Comparison of ENCODE assay signal across 1 cellular context in genomic region chr1:156126701-156127534, GRCh38.
TF ChIP-seq lines count a peak whose summit lies in the region.

No MANE protein-coding gene starts in this region.

TF ChIP-seq in K562, 482 proteins besides CTCF, POLR2A, EP300 and RAD21 (continued from another document and continues in another):
- no peak for TF ChIP-seq HINFP (tag; conservative IDR thresholded peaks at IDR 0.05; ENCODE audit: low read depth)
- 0 out of 2 replicates have a peak, but pooled peaks have one; percentile 17 for TF ChIP-seq RNF2 (IDR thresholded peaks at IDR 0.05)
- peak; percentile 46; the same call in 1 of the 2 replicates for TF ChIP-seq JUN (IDR thresholded peaks at IDR 0.05; ENCODE audit: borderline replicate concordance, low read depth, low read length)
- TF ChIP-seq JUN (CRISPR knock-in tag; IDR thresholded peaks at IDR 0.05; ENCODE audit: borderline replicate concordance), result no peak
- no peak for TF ChIP-seq LARP7 (IDR thresholded peaks at IDR 0.05)
- TF ChIP-seq BRF2 (IDR thresholded peaks at IDR 0.05; ENCODE audit: borderline replicate concordance, insufficient read depth, insufficient read length), result no peak
- no peak for TF ChIP-seq FIP1L1 (IDR thresholded peaks at IDR 0.05; ENCODE audit: low read depth, low read length, poor library complexity, severe bottlenecking)
- no peak for TF ChIP-seq RBM14 (IDR thresholded peaks at IDR 0.05; ENCODE audit: borderline replicate concordance, insufficient read depth, low read depth, low read length)
- TF ChIP-seq PCBP1 (IDR thresholded peaks at IDR 0.05; ENCODE audit: low read depth, low read length, poor library complexity, severe bottlenecking), result no peak
- TF ChIP-seq DIDO1 (tag; IDR thresholded peaks at IDR 0.05; ENCODE audit: low read depth), result no peak
- TF ChIP-seq ZNF644 (tag; IDR thresholded peaks at IDR 0.05; ENCODE audit: low read depth), result peak; percentile 54; the same call in 1 of the 2 replicates
- no peak for TF ChIP-seq ZNF696 (CRISPR knock-in tag; conservative IDR thresholded peaks at IDR 0.05)
- no peak for TF ChIP-seq ZNF282 (CRISPR knock-in tag; IDR thresholded peaks at IDR 0.05)
- TF ChIP-seq ZBTB1 (CRISPR knock-in tag; IDR thresholded peaks at IDR 0.05; ENCODE audit: borderline replicate concordance, low read depth), result peak; percentile 70; the same call in 1 of the 2 replicates
- peak; percentile 46 for TF ChIP-seq DPF2 (IDR thresholded peaks at IDR 0.05)
- TF ChIP-seq ZNF143 (CRISPR knock-in tag; IDR thresholded peaks at IDR 0.05), result no peak
- no peak for TF ChIP-seq MXD1 (CRISPR knock-in tag; IDR thresholded peaks at IDR 0.05; ENCODE audit: borderline replicate concordance, poor library complexity, severe bottlenecking)
- no peak for TF ChIP-seq ZNF764 (CRISPR knock-in tag; IDR thresholded peaks at IDR 0.05; ENCODE audit: low read depth)
- TF ChIP-seq ARID2 (IDR thresholded peaks at IDR 0.05), result no peak
- no peak for TF ChIP-seq EZH2 (IDR thresholded peaks at IDR 0.05; ENCODE audit: borderline replicate concordance, low read depth, low read length)
- no peak for TF ChIP-seq SLC30A9 (CRISPR knock-in tag; IDR thresholded peaks at IDR 0.05)
- TF ChIP-seq CBX3 (IDR thresholded peaks at IDR 0.05; ENCODE audit: borderline replicate concordance in 1 of 2, low read length in 2 of 2), result peak in 1 of 2 experiments; percentile 20; a peak in 1 of 3 replicates
- TF ChIP-seq ZNF184 (CRISPR knock-in tag; IDR thresholded peaks at IDR 0.05), result no peak
- no peak for TF ChIP-seq GABPB1 (CRISPR knock-in tag; IDR thresholded peaks at IDR 0.05)
- TF ChIP-seq FOXO4 (CRISPR knock-in tag; IDR thresholded peaks at IDR 0.05), result no peak
- no peak for TF ChIP-seq ZNF79 (CRISPR knock-in tag; IDR thresholded peaks at IDR 0.05; ENCODE audit: low read depth)
- no peak for TF ChIP-seq PHF8 (IDR thresholded peaks at IDR 0.05; ENCODE audit: borderline replicate concordance, low read length)
- 0 out of 2 replicates have a peak, but pooled peaks have one; percentile 13 for TF ChIP-seq ZNF121 (CRISPR knock-in tag; conservative IDR thresholded peaks at IDR 0.05)
- TF ChIP-seq MECOM (CRISPR knock-in tag; IDR thresholded peaks at IDR 0.05), result 0 out of 2 replicates have a peak, but pooled peaks have one; percentile 46
- TF ChIP-seq SOX6 (IDR thresholded peaks at IDR 0.05), result peak; percentile 40; the same call in 1 of the 2 replicates
- no peak for TF ChIP-seq MAFG (tag; conservative IDR thresholded peaks at IDR 0.05)
- TF ChIP-seq NR2C1 (IDR thresholded peaks at IDR 0.05), result no peak
- TF ChIP-seq NR2C1 (tag; IDR thresholded peaks at IDR 0.05), result no peak
- TF ChIP-seq FOS (IDR thresholded peaks at IDR 0.05; ENCODE audit: extremely low read depth, insufficient read length), result peak; percentile 12
- TF ChIP-seq NFIX (CRISPR knock-in tag; IDR thresholded peaks at IDR 0.05; ENCODE audit: low read depth), result no peak
- TF ChIP-seq SIRT6 (IDR thresholded peaks at IDR 0.05; ENCODE audit: low read depth, low read length), result no peak
- TF ChIP-seq ESRRA (IDR thresholded peaks at IDR 0.05; ENCODE audit: borderline replicate concordance, low read depth), result peak; percentile 85; the same call in 1 of the 2 replicates
- TF ChIP-seq HNRNPH1 (optimal IDR thresholded peaks at IDR 0.05; ENCODE audit: low read depth, low read length), result no peak
- peak; percentile 88; the same call in 1 of the 2 replicates for TF ChIP-seq GATAD2A (IDR thresholded peaks at IDR 0.05)
- TF ChIP-seq POLR2G (IDR thresholded peaks at IDR 0.05; ENCODE audit: low read depth, low read length), result no peak; the same call in 1 of the 2 replicates
- TF ChIP-seq ZBTB26 (CRISPR knock-in tag; IDR thresholded peaks at IDR 0.05), result no peak
- TF ChIP-seq ZNF436 (CRISPR knock-in tag; IDR thresholded peaks at IDR 0.05), result no peak
- TF ChIP-seq ZNF124 (CRISPR knock-in tag; IDR thresholded peaks at IDR 0.05), result no peak
- no peak for TF ChIP-seq ZBTB11 (CRISPR knock-in tag; IDR thresholded peaks at IDR 0.05)
- TF ChIP-seq MAZ (CRISPR knock-in tag; conservative IDR thresholded peaks at IDR 0.05 in 1 of 2, IDR thresholded peaks at IDR 0.05 in 1 of 2), result peak in 1 of 2 experiments; percentile 93; a peak in 2 of 4 replicates
- TF ChIP-seq GATA2 (CRISPR knock-in tag; IDR thresholded peaks at IDR 0.05), result no peak
- TF ChIP-seq EGR1 (conservative IDR thresholded peaks at IDR 0.05), result no peak
- peak; percentile 64 for TF ChIP-seq TCF3 (CRISPR knock-in tag; IDR thresholded peaks at IDR 0.05)
- TF ChIP-seq POLR2B (IDR thresholded peaks at IDR 0.05; ENCODE audit: low read depth, partially characterized antibody), result no peak
- TF ChIP-seq ZNF263 (CRISPR knock-in tag; IDR thresholded peaks at IDR 0.05; ENCODE audit: borderline replicate concordance), result peak; percentile 63; the same call in 1 of the 2 replicates
- TF ChIP-seq ZBTB49 (CRISPR knock-in tag; IDR thresholded peaks at IDR 0.05; ENCODE audit: borderline replicate concordance), result no peak
- no peak for TF ChIP-seq SP2 (IDR thresholded peaks at IDR 0.05; ENCODE audit: extremely low read depth, low read depth, low read length, poor library complexity, severe bottlenecking)
- no peak for TF ChIP-seq ZZZ3 (IDR thresholded peaks at IDR 0.05)
- TF ChIP-seq SMARCE1 (IDR thresholded peaks at IDR 0.05), result peak; percentile 85
- no peak for TF ChIP-seq NELFE (IDR thresholded peaks at IDR 0.05; ENCODE audit: insufficient read depth, insufficient read length)
- TF ChIP-seq E2F6 (IDR thresholded peaks at IDR 0.05; ENCODE audit: borderline replicate concordance in 1 of 2, extremely low read depth in 1 of 2, insufficient read depth in 1 of 2, insufficient read length in 1 of 2, low read depth in 1 of 2, low read length in 1 of 2, poor library complexity in 1 of 2, severe bottlenecking in 1 of 2), result no peak
- no peak for TF ChIP-seq E2F4 (CRISPR knock-in tag; IDR thresholded peaks at IDR 0.05; ENCODE audit: low read depth)
- TF ChIP-seq RBM34 (IDR thresholded peaks at IDR 0.05; ENCODE audit: borderline replicate concordance, insufficient read depth, low read length), result no peak
- TF ChIP-seq HES1 (IDR thresholded peaks at IDR 0.05; ENCODE audit: low read depth), result peak; percentile 81
- TF ChIP-seq TBP (optimal IDR thresholded peaks at IDR 0.05; ENCODE audit: low read depth, low read length), result no peak
- no peak for TF ChIP-seq SNIP1 (IDR thresholded peaks at IDR 0.05; ENCODE audit: low read depth)
- no peak for TF ChIP-seq PTTG1 (tag; IDR thresholded peaks at IDR 0.05; ENCODE audit: low read depth)
- TF ChIP-seq ZSCAN32 (CRISPR knock-in tag; IDR thresholded peaks at IDR 0.05), result peak; percentile 19; the same call in 1 of the 2 replicates
- TF ChIP-seq BCOR (IDR thresholded peaks at IDR 0.05), result no peak
